18 cellular contexts compared by ENCODE assay signal in genomic region chr6:166637001-166637400, GRCh38.
"Had no signal": no experiment of that assay in that cellular context is flagged by ENCODE, and none has a peak within 500 bp of the region (broad histone marks: within the 10 kb centered on the region; RNA-seq: fewer than 3 reads in every experiment).

No MANE protein-coding gene starts in this region.

- H3K27me3 ChIP-seq: colonic mucosa, sigmoid colon, thyroid gland, vagina had no signal

- ATAC-seq: activated CD4-positive, alpha-beta T cell treated with anti-CD3 and anti-CD28 coated beads for 36 hours; activated naive CD4-positive, alpha-beta T cell treated with anti-CD3 and anti-CD28 coated beads, Interleukin-2, amount 50 U/mL, for 72 hours; gastroesophageal sphincter; left lobe of liver; stimulated activated effector memory CD8-positive, alpha-beta T cell treated with anti-CD3 and anti-CD28 coated beads, Interleukin-12 subunit alpha, Interleukin-12 subunit beta, amount 100 ng/mL, for 72 hours; T-helper 17 cell had no signal

- H3K4me3 ChIP-seq: colonic mucosa, gastroesophageal sphincter, prostate gland, sigmoid colon, thyroid gland, vagina had no signal

- H3K4me1 ChIP-seq: colonic mucosa, prostate gland, sigmoid colon had no signal

- H3K9me3 ChIP-seq: colonic mucosa, gastroesophageal sphincter, prostate gland, sigmoid colon, thyroid gland, vagina had no signal

- H3K36me3 ChIP-seq: colonic mucosa, gastroesophageal sphincter, prostate gland, sigmoid colon, thyroid gland, vagina had no signal

- DNase-seq: activated CD4-positive, alpha-beta memory T cell treated with anti-CD3 and anti-CD28 coated beads, Interleukin-2, amount 10 ng/mL, durations not matched to agents 7 days and 5 days; activated CD4-positive, alpha-beta T cell treated with anti-CD3 and anti-CD28 coated beads for 36 hours; activated effector memory CD4-positive, alpha-beta T cell treated with anti-CD3 and anti-CD28 coated beads, Interleukin-2, amount 50 U/mL, for 16 hours; activated T-cell treated with anti-CD3 and anti-CD28 coated beads, Interleukin-2, amount 50 U/mL, for 48 hours; amniotic stem cell; colonic mucosa; occipital lobe; sigmoid colon; stimulated activated CD4-positive, alpha-beta T cell treated with anti-CD3 and anti-CD28 coated beads, Interleukin-12 subunit alpha, Interleukin-12 subunit beta, amount 100 ng/mL, for 4 hours; stimulated activated CD4-positive, alpha-beta T cell treated with anti-CD3 and anti-CD28 coated beads, Interleukin-2, amount 100 ng/mL, for 24 hours; T-helper 17 cell; thyroid gland had no signal

- H3K27ac ChIP-seq: colonic mucosa, prostate gland, sigmoid colon, vagina had no signal
